14 cellular contexts compared by ENCODE assay signal in the genomic region with DNA sequence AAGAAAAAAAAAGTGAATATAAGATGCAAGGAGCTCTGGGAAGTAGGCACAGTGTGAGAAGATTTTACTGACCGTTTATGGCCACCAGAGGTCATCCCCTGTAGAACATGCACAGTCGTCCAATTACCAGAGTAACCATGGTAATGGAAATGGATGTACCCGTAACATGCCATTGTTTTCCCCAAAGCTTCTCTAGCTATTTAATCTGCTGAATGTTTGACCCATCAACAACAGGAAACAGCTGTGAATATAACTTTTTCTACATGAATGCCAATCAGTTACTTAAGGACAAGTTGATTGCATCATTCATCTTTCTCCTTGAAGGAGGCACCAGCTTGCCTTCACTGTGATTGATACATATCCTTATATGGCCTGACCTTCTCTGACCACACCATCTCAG.
DNase-seq lines count a peak whose midpoint lies in the region; ATAC-seq and TF ChIP-seq lines count a peak whose summit lies in the region.
"Had no signal": no experiment of that assay in that cellular context is flagged by ENCODE, and none has a peak within 500 bp of the region (broad histone marks: within the 10 kb centered on the region; RNA-seq: fewer than 3 reads in every experiment).

No MANE protein-coding gene starts in this region.

- H3K27ac ChIP-seq in iPS DF 6.9 (ENCODE audit: low read length) (no peak overlapping the region), body of pancreas (no peak overlapping the region), gastrocnemius medialis (no peak overlapping the region), sigmoid colon (no peak overlapping the region)
- H3K27ac ChIP-seq: coronary artery, prostate gland, suprapubic skin had no signal

- intact Hi-C loops in body of pancreas (cut with DNase I): no loop called here
- intact Hi-C loops in gastrocnemius medialis (cut with DNase I; ENCODE audit: low total_unique reads): no loop called here
- intact Hi-C loops in sigmoid colon (cut with DNase I): no loop called here

- H3K27me3 ChIP-seq in iPS DF 6.9 (ENCODE audit: control insufficient read depth, insufficient read depth, low read length) (no peaks in the 10 kb centered on the region), body of pancreas (no peaks in the 10 kb centered on the region), gastrocnemius medialis (no peaks in the 10 kb centered on the region), sigmoid colon (no peaks in the 10 kb centered on the region)
- H3K27me3 ChIP-seq: suprapubic skin had no signal

- TF ChIP-seq POLR2A in body of pancreas (IDR thresholded peaks at IDR 0.05): no peak
- no peak for TF ChIP-seq POLR2A in gastrocnemius medialis (IDR thresholded peaks at IDR 0.05)
- no peak for TF ChIP-seq POLR2A in sigmoid colon (IDR thresholded peaks at IDR 0.05)

- TF ChIP-seq EP300 in sigmoid colon (IDR thresholded peaks at IDR 0.05): no peak

- H3K4me1 ChIP-seq in iPS DF 6.9 (ENCODE audit: control insufficient read depth, insufficient read depth, low read length) (no peaks in the 10 kb centered on the region), body of pancreas (no peaks in the 10 kb centered on the region), gastrocnemius medialis (no peaks in the 10 kb centered on the region), sigmoid colon (no peaks in the 10 kb centered on the region)
- H3K4me1 ChIP-seq: prostate gland, suprapubic skin had no signal

- H3K9me3 ChIP-seq in iPS DF 6.9 (ENCODE audit: control insufficient read depth, insufficient read depth, low read length): no peaks in the 10 kb centered on the region
- no peaks in the 10 kb centered on the region for H3K9me3 ChIP-seq in body of pancreas
- no peaks in the 10 kb centered on the region for H3K9me3 ChIP-seq in gastrocnemius medialis
- peaks cover 0 to 7% (median 0%) of the 10 kb centered on the region in 4 donors for H3K9me3 ChIP-seq in sigmoid colon
- H3K9me3 ChIP-seq: prostate gland, suprapubic skin had no signal

- no CpG with 5 or more reads among the region's 3 CpGs for WGBS in iPS DF 6.9 (ENCODE audit: insufficient coverage, insufficient read length)
- WGBS in body of pancreas, 2 donors: 30 to 32% methylated on average over 3 of the region's 3 CpGs
- WGBS in sigmoid colon, 2 donors: 23 to 52% methylated on average over 3 of the region's 3 CpGs

- H3K4me3 ChIP-seq in iPS DF 6.9 (ENCODE audit: low read length) (no peak overlapping the region), body of pancreas (no peak overlapping the region), gastrocnemius medialis (no peak overlapping the region), sigmoid colon (no peak overlapping the region)
- H3K4me3 ChIP-seq: coronary artery, prostate gland, suprapubic skin had no signal

- no peak for TF ChIP-seq CTCF in body of pancreas (IDR thresholded peaks at IDR 0.05)
- TF ChIP-seq CTCF in gastrocnemius medialis (IDR thresholded peaks at IDR 0.05 in 4 of 5, conservative IDR thresholded peaks at IDR 0.05 in 1 of 5): no peak
- no peak for TF ChIP-seq CTCF in sigmoid colon (IDR thresholded peaks at IDR 0.05)

- ATAC-seq in body of pancreas (no peak), gastrocnemius medialis (no peak)

- no peaks in the 10 kb centered on the region for H3K36me3 ChIP-seq in iPS DF 6.9 (ENCODE audit: control insufficient read depth, insufficient read depth, low read length)
- no peaks in the 10 kb centered on the region for H3K36me3 ChIP-seq in body of pancreas (replicated peaks in 1 of 2; ENCODE audit: insufficient read depth in 1 of 2, low read depth in 2 of 2)
- H3K36me3 ChIP-seq in gastrocnemius medialis: no peaks in the 10 kb centered on the region
- no peaks in the 10 kb centered on the region for H3K36me3 ChIP-seq in sigmoid colon
- H3K36me3 ChIP-seq: prostate gland, suprapubic skin had no signal

- in situ Hi-C loops in gastrocnemius medialis (cut with MboI; ENCODE audit: low sequenced_read_pairs in 4 of 4): no loop called here

- DNase-seq in AML-193 (lab: John Stamatoyannopoulos, UW): peak; percentile 2 to 24
- DNase-seq in HT1080 (ENCODE audit: low read depth): peak; percentile 57
- peak; percentile 42 for DNase-seq in RKO (ENCODE audit: low spot score)
- peak; percentile 2 for DNase-seq in iPS DF 6.9 (ENCODE audit: low read depth, low spot score)
- DNase-seq in body of pancreas: no peak
- DNase-seq in T-helper 1 cell: no peak
- no peak for DNase-seq in gastrocnemius medialis
- DNase-seq in sigmoid colon: no peak
- DNase-seq: activated CD4-positive, alpha-beta T cell treated with anti-CD3 and anti-CD28 coated beads for 48 hours; CD4-positive, alpha-beta T cell; NCI-H1436 had no signal

Comparison
In these comparisons a context has a peak if more than half of its experiments do, and no peak if none do; other contexts are left out.
1. DNase-seq: peak in AML-193 (2 of 2), HT1080 (single experiment), RKO (single experiment) and iPS DF 6.9 (single experiment); none in body of pancreas (0 of 4), T-helper 1 cell (0 of 5), gastrocnemius medialis (0 of 2) and sigmoid colon (single experiment).